In genomic region chr12:40254455-40255085, GRCh38 we compare ENCODE assay signal across 26 cellular contexts.
"Had no signal": no experiment of that assay in that cellular context is flagged by ENCODE, and none has a peak within 500 bp of the region (broad histone marks: within the 10 kb centered on the region; RNA-seq: fewer than 3 reads in every experiment).

No MANE protein-coding gene starts in this region.

- H3K27me3 Mint-ChIP-seq: activated naive CD8-positive, alpha-beta T cell had no signal

- H3K4me3 ChIP-seq: body of pancreas, cardiac muscle cell, colonic mucosa, heart left ventricle, neural progenitor cell, right atrium auricular region, spleen, tibial nerve had no signal

- DNase-seq: activated CD4-positive, alpha-beta T cell treated with anti-CD3 and anti-CD28 coated beads for 48 hours; activated CD4-positive, alpha-beta T cell treated with anti-CD3 and anti-CD28 coated beads, Interleukin-2, amount 50 U/mL, for 48 hours; activated CD8-positive, alpha-beta memory T cell treated with anti-CD3 and anti-CD28 coated beads for 24 hours; activated effector memory CD4-positive, alpha-beta T cell treated with Interleukin-2 at 50 U/mL for 16 hours; activated naive CD4-positive, alpha-beta T cell treated with Interleukin-2 at 50 U/mL for 16 hours; aorta; body of pancreas; cerebellar nuclear complex; colonic mucosa; effector CD8-positive, alpha-beta T cell; heart left ventricle; hypothalamus; immature natural killer cell; kidney; left colon; natural killer cell; spleen; stimulated activated CD4-positive, alpha-beta T cell treated with anti-CD3 and anti-CD28 coated beads, Interleukin-2, amount 100 ng/mL, for 48 hours; stimulated activated naive CD4-positive, alpha-beta T cell treated with Interleukin-2 at 50 U/mL for 16 hours had no signal

- H3K9me3 Mint-ChIP-seq: natural killer cell, neural progenitor cell had no signal

- H3K27ac ChIP-seq: body of pancreas, cardiac muscle cell, colonic mucosa, heart left ventricle, neural progenitor cell, right atrium auricular region, spleen, tibial nerve, VCaP had no signal

- H3K27me3 ChIP-seq: body of pancreas, cardiac muscle cell, colonic mucosa, heart left ventricle, neural progenitor cell, right atrium auricular region, spleen, tibial nerve had no signal

- H3K4me3 Mint-ChIP-seq: activated naive CD8-positive, alpha-beta T cell; immature natural killer cell; natural killer cell; neural progenitor cell had no signal

- H3K36me3 Mint-ChIP-seq: activated naive CD8-positive, alpha-beta T cell; immature natural killer cell; natural killer cell; neural progenitor cell had no signal

- H3K4me1 ChIP-seq: body of pancreas, colonic mucosa, heart left ventricle, neural progenitor cell, right atrium auricular region, spleen, tibial nerve had no signal

- ATAC-seq: activated CD4-positive, CD25-positive, alpha-beta regulatory T cell treated with anti-CD3 and anti-CD28 coated beads, Interleukin-2, amount 50 U/mL, for 24 hours; body of pancreas; heart left ventricle; left colon; natural killer cell had no signal

- H3K9me3 ChIP-seq: body of pancreas, colonic mucosa, heart left ventricle, right atrium auricular region, spleen, tibial nerve had no signal

- H3K4me1 Mint-ChIP-seq: immature natural killer cell, natural killer cell, neural progenitor cell had no signal

- H3K27ac Mint-ChIP-seq: activated naive CD8-positive, alpha-beta T cell; immature natural killer cell; natural killer cell; neural progenitor cell had no signal

- H3K9ac ChIP-seq: neural progenitor cell had no signal

- H3K36me3 ChIP-seq: cardiac muscle cell, colonic mucosa, neural progenitor cell had no signal

- H3K4me2 ChIP-seq: neural progenitor cell had no signal

- H2AFZ ChIP-seq: neural progenitor cell had no signal
